16 cellular contexts compared by ENCODE assay signal in genomic region chr9:131800885-131801284, GRCh38.
DNase-seq lines count a peak whose midpoint lies in the region; ATAC-seq, FAIRE-seq and TF ChIP-seq lines count a peak whose summit lies in the region.
"Had no signal": no experiment of that assay in that cellular context is flagged by ENCODE, and none has a peak within 500 bp of the region (broad histone marks: within the 10 kb centered on the region; RNA-seq: fewer than 3 reads in every experiment).

No MANE protein-coding gene starts in this region.

- H3F3A ChIP-seq in neural cell (ENCODE audit: insufficient read depth, low read length, poor library complexity, severe bottlenecking) = no peaks in the 10 kb centered on the region

- H3K9ac ChIP-seq in neural cell (ENCODE audit: low read length) = no peak overlapping the region
- H3K9ac ChIP-seq: BLaER1 treated with 17β-estradiol and CSF1 and Interleukin-3, amounts not matched to agents 10 nM and 100 nM had no signal

- peak; percentile 47 for TF ChIP-seq RAD21 in neural cell (conservative IDR thresholded peaks at IDR 0.05)

- no peaks in the 10 kb centered on the region for H4K20me1 ChIP-seq in neural cell (ENCODE audit: insufficient read depth)

- H3K27ac ChIP-seq in neural cell (ENCODE audit: low read length) (no peak overlapping the region), heart right ventricle (no peak overlapping the region)
- H3K27ac ChIP-seq: A549; BLaER1 treated with 17β-estradiol and CSF1 and Interleukin-3, amounts not matched to agents 10 nM and 100 nM had no signal

- DNase-seq in NCI-H82 (lab: John Stamatoyannopoulos, UW) (peak; percentile 26), NCI-H82 treated with DMSO at 0.1 percent for 48 hours (lab: John Stamatoyannopoulos, UW; ENCODE audit: unreplicated experiment) (no peak), D721Med (ENCODE audit: insufficient read length, low spot score) (no peak), NCI-H69 (lab: John Stamatoyannopoulos, UW) (peak; percentile 71), heart right ventricle (no peak), activated gamma-delta T cell (lab: John Stamatoyannopoulos, UW) (no peak)
- DNase-seq: CD4-positive, CD25-positive, alpha-beta regulatory T cell; DMS 273 treated with DMSO at 0.1 percent for 48 hours; DMS79; H9; IMR-90 had no signal

- ATAC-seq in heart right ventricle = no peak
- ATAC-seq: A549, GM23338 had no signal

- H3K27me3 ChIP-seq in neural cell (ENCODE audit: insufficient read depth, low read depth, low read length) = no peaks in the 10 kb centered on the region
- H3K27me3 ChIP-seq in heart right ventricle = peaks cover 0 to 41% (median 26%) of the 10 kb centered on the region in 7 donors
- H3K27me3 ChIP-seq: BLaER1 treated with 17β-estradiol and CSF1 and Interleukin-3, amounts not matched to agents 10 nM and 100 nM had no signal

- H3K4me2 ChIP-seq in neural cell (ENCODE audit: low read length) = no peak overlapping the region
- H3K4me2 ChIP-seq: A549; BLaER1 treated with 17β-estradiol and CSF1 and Interleukin-3, amounts not matched to agents 10 nM and 100 nM; GM23338 had no signal

- FAIRE-seq in D721Med (lab: Jason Lieb, UNC) = no peak
- FAIRE-seq: A549, GM12891 had no signal

- WGBS in heart right ventricle, 2 donors = 51 to 67% methylated on average over 2 of the region's 2 CpGs

- H2AFZ ChIP-seq in neural cell (ENCODE audit: low read depth, low read length) = no peak overlapping the region
- H2AFZ ChIP-seq: GM23338 had no signal

- intact Hi-C loops in heart right ventricle (cut with DNase I) = no loop called here

- H3K9me3 ChIP-seq in neural cell (ENCODE audit: low read length) (no peaks in the 10 kb centered on the region), heart right ventricle (no peaks in the 10 kb centered on the region)
- H3K9me3 ChIP-seq: A549; BLaER1 treated with 17β-estradiol and CSF1 and Interleukin-3, amounts not matched to agents 10 nM and 100 nM had no signal

- H3K36me3 ChIP-seq in neural cell (ENCODE audit: insufficient read depth, low read length) (no peaks in the 10 kb centered on the region), heart right ventricle (no peaks in the 10 kb centered on the region)
- H3K36me3 ChIP-seq: BLaER1 treated with 17β-estradiol and CSF1 and Interleukin-3, amounts not matched to agents 10 nM and 100 nM had no signal

- H3K4me1 ChIP-seq in heart right ventricle = no peaks in the 10 kb centered on the region
- H3K4me1 ChIP-seq: A549; BLaER1 treated with 17β-estradiol and CSF1 and Interleukin-3, amounts not matched to agents 10 nM and 100 nM had no signal

- TF ChIP-seq EP300 in neural cell (conservative IDR thresholded peaks at IDR 0.05; ENCODE audit: poor library complexity, severe bottlenecking) = no peak

- H3K79me2 ChIP-seq in neural cell (replicated peaks; ENCODE audit: insufficient read depth, low read length) = no peaks in the 10 kb centered on the region

- H3K9me2 ChIP-seq in neural cell (ENCODE audit: insufficient read depth, low read length) = no peaks in the 10 kb centered on the region

- no peak overlapping the region for H3K4me3 ChIP-seq in neural cell (ENCODE audit: low read length)
- H3K4me3 ChIP-seq in heart right ventricle = no peak overlapping the region
- H3K4me3 ChIP-seq: A549; BLaER1 treated with 17β-estradiol and CSF1 and Interleukin-3, amounts not matched to agents 10 nM and 100 nM; GM23338 had no signal

- TF ChIP-seq CTCF in D721Med (IDR thresholded peaks at IDR 0.05; ENCODE audit: insufficient read depth, missing control alignments) (peak; percentile 6), neural cell (IDR thresholded peaks at IDR 0.05; ENCODE audit: poor library complexity, severe bottlenecking) (peak; percentile 31), heart right ventricle (IDR thresholded peaks at IDR 0.05) (no peak)

TF ChIP-seq in neural cell, 6 proteins besides CTCF, POLR2A, EP300 and RAD21:
- TF ChIP-seq MXI1 (conservative IDR thresholded peaks at IDR 0.05; ENCODE audit: poor library complexity, severe bottlenecking) = no peak
- peak; percentile 26 for TF ChIP-seq SMC3 (conservative IDR thresholded peaks at IDR 0.05; ENCODE audit: poor library complexity)

Comparison
In these comparisons a context has a peak if more than half of its experiments do, and no peak if none do; other contexts are left out.
1. DNase-seq: peak in NCI-H82 (single experiment) and NCI-H69 (single experiment); none in NCI-H82 treated with DMSO at 0.1 percent for 48 hours (single experiment), D721Med (single experiment), heart right ventricle (0 of 2) and activated gamma-delta T cell (single experiment).
2. CTCF ChIP-seq: peak in D721Med (single experiment) and neural cell (single experiment); none in heart right ventricle (0 of 9).